ENCODE assay signal across 1 cellular context in genomic region chr10:117004627-117005453, GRCh38.
A peak's percentile ranks its signal among the peaks of the same experiment; 100 is the strongest.
TF ChIP-seq lines count a peak whose summit lies in the region.

Gene SHTN1, minus strand, starts transcription at chr10:117005187. Its CDS starts 108 bp downstream, at chr10:117005079.

TF ChIP-seq in HepG2, 621 proteins besides CTCF, POLR2A, EP300 and RAD21 (continued from another document and continues in another):
- no peak for TF ChIP-seq THRA (CRISPR knock-in tag; IDR thresholded peaks at IDR 0.05; ENCODE audit: borderline replicate concordance)
- peak; percentile 6 to 86; a peak in 2 of 4 replicates for TF ChIP-seq HMGXB4 (CRISPR knock-in tag; IDR thresholded peaks at IDR 0.05; ENCODE audit: borderline replicate concordance in 1 of 2, low read depth in 1 of 2)
- TF ChIP-seq ELF1 (CRISPR knock-in tag; IDR thresholded peaks at IDR 0.05): peak; percentile 92
- TF ChIP-seq GATA4 (IDR thresholded peaks at IDR 0.05; ENCODE audit: borderline replicate concordance, low read depth): 0 out of 2 replicates have a peak, but pooled peaks have one; percentile 16
- TF ChIP-seq ZNF773 (CRISPR knock-in tag; IDR thresholded peaks at IDR 0.05; ENCODE audit: borderline replicate concordance): 0 out of 2 replicates have a peak, but pooled peaks have one; percentile 48
- peak; percentile 59 for TF ChIP-seq ZNF564 (CRISPR knock-in tag; IDR thresholded peaks at IDR 0.05)
- TF ChIP-seq SAFB2 (CRISPR knock-in tag; IDR thresholded peaks at IDR 0.05; ENCODE audit: borderline replicate concordance, low read depth): 0 out of 2 replicates have a peak, but pooled peaks have one; percentile 9
- TF ChIP-seq ZBTB44 (CRISPR knock-in tag; IDR thresholded peaks at IDR 0.05): no peak
- peak; percentile 51 for TF ChIP-seq SPEN (CRISPR knock-in tag; IDR thresholded peaks at IDR 0.05; ENCODE audit: low read depth)
- peak; percentile 68; the same call in 1 of the 2 replicates for TF ChIP-seq ZNF776 (CRISPR knock-in tag; IDR thresholded peaks at IDR 0.05)
- peak; percentile 17; the same call in 1 of the 2 replicates for TF ChIP-seq ETV5 (CRISPR knock-in tag; IDR thresholded peaks at IDR 0.05; ENCODE audit: borderline replicate concordance)
- TF ChIP-seq MTA1 (CRISPR knock-in tag; IDR thresholded peaks at IDR 0.05; ENCODE audit: borderline replicate concordance): peak; percentile 68; the same call in 1 of the 2 replicates
- no peak for TF ChIP-seq LCORL (IDR thresholded peaks at IDR 0.05)
- TF ChIP-seq LCORL (CRISPR knock-in tag; IDR thresholded peaks at IDR 0.05): peak; percentile 71; the same call in 1 of the 2 replicates
- 0 out of 2 replicates have a peak, but pooled peaks have one; percentile 30 for TF ChIP-seq ZSCAN29 (CRISPR knock-in tag; conservative IDR thresholded peaks at IDR 0.05)
- peak; percentile 27; the same call in 1 of the 2 replicates for TF ChIP-seq ZNF788 (CRISPR knock-in tag; IDR thresholded peaks at IDR 0.05; ENCODE audit: borderline replicate concordance)
- TF ChIP-seq KDM3A (CRISPR knock-in tag; IDR thresholded peaks at IDR 0.05; ENCODE audit: low read depth): peak; percentile 35; the same call in 1 of the 2 replicates
- TF ChIP-seq CEBPZ (IDR thresholded peaks at IDR 0.05; ENCODE audit: low read length): no peak
- 0 out of 2 replicates have a peak, but pooled peaks have one; percentile 23 for TF ChIP-seq ZIK1 (CRISPR knock-in tag; IDR thresholded peaks at IDR 0.05; ENCODE audit: borderline replicate concordance, low read depth)
- peak; percentile 48; the same call in 1 of the 2 replicates for TF ChIP-seq POGK (CRISPR knock-in tag; conservative IDR thresholded peaks at IDR 0.05)
- peak; percentile 51; the same call in 1 of the 2 replicates for TF ChIP-seq ZNF574 (CRISPR knock-in tag; IDR thresholded peaks at IDR 0.05)
- no peak for TF ChIP-seq ETS1 (CRISPR knock-in tag; IDR thresholded peaks at IDR 0.05)
- TF ChIP-seq CHD2 (IDR thresholded peaks at IDR 0.05; ENCODE audit: low read depth, low read length): 0 out of 2 replicates have a peak, but pooled peaks have one; percentile 11
- TF ChIP-seq MEIS1 (CRISPR knock-in tag; IDR thresholded peaks at IDR 0.05; ENCODE audit: borderline replicate concordance): peak; percentile 42; the same call in 1 of the 2 replicates
- TF ChIP-seq ZNF263 (CRISPR knock-in tag; IDR thresholded peaks at IDR 0.05): peak; percentile 95
- TF ChIP-seq GABPA (IDR thresholded peaks at IDR 0.05; ENCODE audit: low read depth, low read length): 0 out of 2 replicates have a peak, but pooled peaks have one; percentile 36
- peak; percentile 65; the same call in 1 of the 2 replicates for TF ChIP-seq GABPA (CRISPR knock-in tag; IDR thresholded peaks at IDR 0.05; ENCODE audit: low read depth)
- TF ChIP-seq ZNF652 (CRISPR knock-in tag; IDR thresholded peaks at IDR 0.05; ENCODE audit: borderline replicate concordance, low read depth): no peak
- TF ChIP-seq ZNF18 (CRISPR knock-in tag; IDR thresholded peaks at IDR 0.05; ENCODE audit: insufficient replicate concordance): peak; percentile 7
- TF ChIP-seq KLF15 (CRISPR knock-in tag; IDR thresholded peaks at IDR 0.05; ENCODE audit: borderline replicate concordance): no peak; the same call in 1 of the 2 replicates
- peak; percentile 26; the same call in 1 of the 2 replicates for TF ChIP-seq ZNF205 (CRISPR knock-in tag; IDR thresholded peaks at IDR 0.05)
- no peak for TF ChIP-seq TCF7 (IDR thresholded peaks at IDR 0.05; ENCODE audit: low read depth)
- TF ChIP-seq PHF8 (CRISPR knock-in tag; IDR thresholded peaks at IDR 0.05): peak; percentile 83
- TF ChIP-seq ZFYVE20 (CRISPR knock-in tag; IDR thresholded peaks at IDR 0.05; ENCODE audit: borderline replicate concordance, low read depth): no peak
- 0 out of 2 replicates have a peak, but pooled peaks have one; percentile 56 for TF ChIP-seq HBP1 (CRISPR knock-in tag; IDR thresholded peaks at IDR 0.05; ENCODE audit: low read depth)
- TF ChIP-seq ZNF740 (CRISPR knock-in tag; IDR thresholded peaks at IDR 0.05): peak; percentile 19; the same call in 1 of the 2 replicates
- no peak for TF ChIP-seq NFIC (IDR thresholded peaks at IDR 0.05; ENCODE audit: low read length)
- peak; percentile 64; the same call in 1 of the 2 replicates for TF ChIP-seq E2F2 (CRISPR knock-in tag; IDR thresholded peaks at IDR 0.05; ENCODE audit: borderline replicate concordance)
- peak; percentile 77 for TF ChIP-seq ZFY (CRISPR knock-in tag; IDR thresholded peaks at IDR 0.05)
